In the genomic region with DNA sequence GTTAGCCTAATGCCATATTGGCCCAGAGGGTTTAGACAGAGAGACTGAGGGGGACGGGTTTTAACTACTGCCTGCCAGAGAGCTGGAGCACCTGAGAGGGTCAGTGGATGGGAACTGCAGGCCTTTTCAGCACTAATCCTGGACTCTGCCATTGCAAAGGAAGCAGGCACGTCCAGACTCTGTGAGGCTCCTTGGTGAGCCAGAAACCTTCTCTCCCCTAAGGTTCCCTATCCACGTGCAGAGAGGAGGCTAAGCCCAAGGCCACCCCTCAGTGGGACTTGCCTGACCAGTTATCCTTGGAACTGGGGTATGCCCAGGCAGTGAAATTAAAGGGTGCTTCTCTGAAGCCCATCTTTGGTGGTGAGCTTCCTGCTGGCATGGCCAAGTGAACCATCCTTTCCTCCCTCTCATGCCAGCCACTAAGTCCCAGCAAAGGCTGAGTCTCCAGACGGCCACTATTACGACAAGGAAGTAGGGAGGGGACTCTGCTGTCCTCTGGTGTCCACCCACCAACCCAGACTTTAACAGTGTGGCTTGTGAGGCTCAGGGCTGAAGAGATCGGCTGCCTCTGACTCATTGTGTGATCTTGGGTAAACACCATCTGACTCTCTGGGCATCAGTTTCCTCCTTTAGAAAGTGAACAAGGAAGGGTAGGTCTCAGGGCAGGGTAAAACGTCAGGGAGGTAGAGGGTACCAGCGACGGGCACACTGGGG, we compare ENCODE assay signal across 10 cellular contexts. TPM values are rescaled to one million over a fixed set of nuclear protein-coding genes. Genes with fewer than 3 reads are reported as not detected.
A peak's percentile ranks its signal among the peaks of the same experiment; 100 is the strongest.
DNase-seq lines count a peak whose midpoint lies in the region; FAIRE-seq and TF ChIP-seq lines count a peak whose summit lies in the region.
"Had no signal": no experiment of that assay in that cellular context is flagged by ENCODE, and none has a peak within 500 bp of the region (broad histone marks: within the 10 kb centered on the region; RNA-seq: fewer than 3 reads in every experiment).

No MANE protein-coding gene starts in this region.

- H4K20me1 ChIP-seq in keratinocyte (ENCODE audit: control insufficient read depth, extremely low read depth, insufficient read depth, low read length), result no peaks in the 10 kb centered on the region

- no peak for TF ChIP-seq CTCF in keratinocyte (optimal IDR thresholded peaks at IDR 0.05 in 1 of 3, IDR thresholded peaks at IDR 0.05 in 1 of 3, conservative IDR thresholded peaks at IDR 0.05 in 1 of 3; ENCODE audit: extremely low read depth in 1 of 3, insufficient read depth in 2 of 3, low read length in 3 of 3)
- no peak for TF ChIP-seq CTCF in tibial nerve (IDR thresholded peaks at IDR 0.05)

- no peak for TF ChIP-seq EP300 in tibial nerve (IDR thresholded peaks at IDR 0.05)

- dilution Hi-C loops in keratinocyte (cut with MboI; ENCODE audit: extremely low pct_ligation_motif_present, low sequenced_read_pairs), result no loop called here

- H3K27ac ChIP-seq in keratinocyte (ENCODE audit: control insufficient read depth, insufficient read depth, low read length), result no peak overlapping the region
- peak overlapping the region; percentile 41 to 83 (median 74) for H3K27ac ChIP-seq in tibial nerve

- H3K27me3 ChIP-seq in adipocyte (replicated peaks; ENCODE audit: control insufficient read depth, insufficient read depth, low read length), result peaks cover 5% of the 10 kb centered on the region
- peaks cover 46% of the 10 kb centered on the region for H3K27me3 ChIP-seq in keratinocyte (ENCODE audit: control insufficient read depth, extremely low read depth, insufficient read depth, low read length)
- H3K27me3 ChIP-seq in tibial nerve, result peaks cover 0 to 30% of the 10 kb centered on the region in 2 donors

- no peak for TF ChIP-seq POLR2A in tibial nerve (IDR thresholded peaks at IDR 0.05)

- no peaks in the 10 kb centered on the region for H3K79me2 ChIP-seq in keratinocyte (ENCODE audit: control insufficient read depth, insufficient read depth, low read length)

- H3K4me1 ChIP-seq in adipocyte (ENCODE audit: control insufficient read depth, insufficient read depth, low read length) (peaks cover 45% of the 10 kb centered on the region), keratinocyte (ENCODE audit: control insufficient read depth, extremely low read depth, insufficient read depth, low read length) (peaks cover 15% of the 10 kb centered on the region), tibial nerve (peaks cover 0 to 37% (median 11%) of the 10 kb centered on the region in 4 donors)

- H3K36me3 ChIP-seq in adipocyte (ENCODE audit: control insufficient read depth, insufficient read depth, low read length, severe bottlenecking), result no peaks in the 10 kb centered on the region
- no peaks in the 10 kb centered on the region for H3K36me3 ChIP-seq in keratinocyte (ENCODE audit: control insufficient read depth in 2 of 2, extremely low read depth in 1 of 2, insufficient read depth in 2 of 2, low read length in 2 of 2)
- H3K36me3 ChIP-seq in tibial nerve, result no peaks in the 10 kb centered on the region

- H3K4me2 ChIP-seq in keratinocyte (ENCODE audit: control insufficient read depth, extremely low read depth, insufficient read depth, low read depth, low read length), result no peak overlapping the region

- no peaks in the 10 kb centered on the region for H3K9me3 ChIP-seq in adipocyte (ENCODE audit: control insufficient read depth, low read length)
- no peaks in the 10 kb centered on the region for H3K9me3 ChIP-seq in keratinocyte (ENCODE audit: control insufficient read depth, low read depth, low read length)
- H3K9me3 ChIP-seq in tibial nerve, result no peaks in the 10 kb centered on the region

- H3K9me1 ChIP-seq in keratinocyte (ENCODE audit: control insufficient read depth, extremely low read depth, insufficient read depth, low read length), result no peaks in the 10 kb centered on the region

- H3K9ac ChIP-seq in adipocyte (ENCODE audit: low read length), result peak overlapping the region; percentile 66
- H3K9ac ChIP-seq in keratinocyte (ENCODE audit: control insufficient read depth, extremely low read depth, insufficient read depth, low read length), result no peak overlapping the region

- H3K4me3 ChIP-seq in adipocyte (ENCODE audit: low read length) (no peak overlapping the region), keratinocyte (ENCODE audit: control insufficient read depth in 2 of 3, extremely low read depth in 1 of 3, insufficient read depth in 2 of 3, low read depth in 1 of 3, low read length in 3 of 3) (no peak overlapping the region), tibial nerve (no peak overlapping the region)

- 52 to 58% methylated on average over 9 of the region's 9 CpGs for WGBS in tibial nerve, 2 donors

- peak; percentile 22 for DNase-seq in NOMO-1 treated with DMSO at 0.1 percent for 48 hours (lab: John Stamatoyannopoulos, UW; ENCODE audit: unreplicated experiment)
- no peak for DNase-seq in NOMO-1 treated with dmso at 0.1 percent for 144 hours (lab: John Stamatoyannopoulos, UW; ENCODE audit: unreplicated experiment)
- peak; percentile 49 for DNase-seq in adipocyte (ENCODE audit: low read depth)
- DNase-seq in keratinocyte (ENCODE audit: low read depth, low spot score), result no peak
- DNase-seq in tibial nerve (ENCODE audit: low spot score in 2 of 2), result no peak
- no peak for DNase-seq in NCI-H187 treated with DMSO at 0.1 percent for 48 hours (lab: John Stamatoyannopoulos, UW)
- DNase-seq in T-helper 2 cell, result no peak
- no peak for DNase-seq in NCI-H446 treated with DMSO at 0.1 percent for 48 hours (lab: John Stamatoyannopoulos, UW)
- DNase-seq: KG1; stimulated activated CD4-positive, alpha-beta T cell treated with anti-CD3 and anti-CD28 coated beads, Interleukin-15, amount 100 ng/mL, for 24 hours had no signal

- FAIRE-seq in keratinocyte (lab: Jason Lieb, UNC), result peak; percentile 34

- H2AFZ ChIP-seq in keratinocyte (ENCODE audit: control insufficient read depth, low read length), result no peak overlapping the region

RNA-seq across cellular contexts. Expression of gene MLPH, which starts 3.9 kb away (rescaled TPM):
- 0.67 to 1.8 TPM (median 1.0 TPM) in 3 replicates for polyA plus RNA-seq in keratinocyte
- polyA plus RNA-seq in keratinocyte (2011; ENCODE audit: low read depth), result 3.4 TPM
- polyA plus RNA-seq in keratinocyte (2011; cell fraction: cytosol; rRNA removed), result 0.67 and 0.70 TPM in 2 replicates
- polyA plus RNA-seq in keratinocyte (2011; cell fraction: nucleus; rRNA removed), result 2.4 and 2.5 TPM in 2 replicates
- 0.83 and 5.8 TPM in 2 replicates for polyA plus RNA-seq in keratinocyte (2012; ENCODE audit: low replicate concordance)
- 1.9 to 3.7 TPM (median 3.0 TPM) in 3 replicates for polyA minus RNA-seq in keratinocyte
- 3.5 TPM for polyA minus RNA-seq in keratinocyte (2011; cell fraction: cytosol; rRNA and poly(A)+ RNA removed)
- polyA minus RNA-seq in keratinocyte (2011; cell fraction: nucleus; rRNA and poly(A)+ RNA removed), result 1.3 and 1.6 TPM in 2 replicates
- total RNA-seq in tibial nerve, result 100 to 1,000 TPM in 1 of 4 donors, 10 to 100 TPM in 3; 41.4 to 108 (median 62.1) TPM

Comparison
In these comparisons a context has a peak if more than half of its experiments do, and no peak if none do; other contexts are left out.
1. DNase-seq: peak in NOMO-1 treated with DMSO at 0.1 percent for 48 hours (single experiment) and adipocyte (single experiment); none in NOMO-1 treated with dmso at 0.1 percent for 144 hours (single experiment), keratinocyte (single experiment), tibial nerve (0 of 2), NCI-H187 treated with DMSO at 0.1 percent for 48 hours (single experiment), T-helper 2 cell (0 of 5) and NCI-H446 treated with DMSO at 0.1 percent for 48 hours (single experiment).